In the genomic region with DNA sequence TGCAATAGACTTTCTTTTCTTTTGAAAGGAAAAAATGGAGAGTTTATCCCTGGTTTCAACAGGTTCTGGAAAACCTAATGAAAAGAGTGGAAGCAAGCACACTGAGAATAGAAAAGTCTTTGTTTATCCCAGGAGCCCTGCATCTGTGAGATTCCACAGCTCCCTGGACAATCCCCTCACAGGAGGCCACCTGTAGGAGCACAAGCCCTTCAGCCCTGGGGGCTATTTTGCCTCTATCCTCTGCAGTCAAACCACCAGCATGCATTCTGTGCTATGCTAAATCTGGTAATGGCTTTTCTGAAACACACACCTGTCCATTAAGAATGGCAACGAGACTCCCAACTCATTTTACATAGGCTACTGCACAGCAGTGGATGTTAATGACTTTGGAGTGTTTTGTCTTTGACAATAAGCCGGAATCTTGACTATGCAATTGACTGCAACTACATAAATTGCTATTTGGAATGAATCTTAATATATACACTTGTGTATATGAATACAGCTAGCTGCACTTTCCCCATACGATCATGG, we compare ENCODE assay signal across 29 cellular contexts.
DNase-seq lines count a peak whose midpoint lies in the region; ATAC-seq and TF ChIP-seq lines count a peak whose summit lies in the region.
"Had no signal": no experiment of that assay in that cellular context is flagged by ENCODE, and none has a peak within 500 bp of the region (broad histone marks: within the 10 kb centered on the region; RNA-seq: fewer than 3 reads in every experiment).

No MANE protein-coding gene starts in this region.

- CTCF ChIA-PET in CD8-positive, alpha-beta T cell (lab: Charles Lee): no interaction called here

- DNase-seq in GM23338 (ENCODE audit: low spot score) (peak; percentile 68), NCI-H1417 (lab: John Stamatoyannopoulos, UW) (peak; percentile 75 to 96 (median 85)), NCI-H345 treated with DMSO at 0.1 percent for 48 hours (lab: John Stamatoyannopoulos, UW; ENCODE audit: unreplicated experiment) (peak; percentile 86), iPS-NIHi11 (ENCODE audit: low spot score) (peak; percentile 39), gastrocnemius medialis (no peak), NK-92 (lab: John Stamatoyannopoulos, UW; ENCODE audit: unreplicated experiment) (no peak)
- no peak for DNase-seq in CD8-positive, alpha-beta T cell
- DNase-seq: activated CD4-positive, alpha-beta T cell treated with anti-CD3 and anti-CD28 coated beads for 4 hours; activated naive CD4-positive, alpha-beta T cell treated with Interleukin-2 at 50 U/mL for 16 hours; activated T-cell treated with anti-CD3 and anti-CD28 coated beads, Interleukin-2, amount 50 U/mL, for 48 hours; adrenal gland; Caco-2; DMS79 treated with DMSO at 0.1 percent for 48 hours; effector CD4-positive, alpha-beta T cell; heart right ventricle; IMR-90; left ventricle myocardium superior; midbrain; natural killer cell; NCI-H510A; SK-N-SH; small intestine; stimulated activated CD4-positive, alpha-beta T cell treated with anti-CD3 and anti-CD28 coated beads, Interleukin-2, amount 100 ng/mL, for 24 hours; substantia nigra; upper lobe of right lung had no signal

- no peaks in the 10 kb centered on the region for H3K79me2 ChIP-seq in GM23338 (replicated peaks; ENCODE audit: insufficient read depth)

- no peak overlapping the region for H3K4me3 ChIP-seq in GM23338
- no peak overlapping the region for H3K4me3 ChIP-seq in gastrocnemius medialis
- H3K4me3 ChIP-seq in CD8-positive, alpha-beta T cell (ENCODE audit: low read depth, low read length): no peak overlapping the region
- H3K4me3 ChIP-seq: adrenal gland, breast epithelium, GM12878, heart right ventricle, upper lobe of right lung had no signal

- no peak overlapping the region for H3K4me3 Mint-ChIP-seq in GM23338
- H3K4me3 Mint-ChIP-seq in CD8-positive, alpha-beta T cell: no peak overlapping the region
- H3K4me3 Mint-ChIP-seq: natural killer cell had no signal

- no peak overlapping the region for H2AFZ ChIP-seq in GM23338

- H3K9me2 ChIP-seq in GM23338 (ENCODE audit: insufficient read depth): no peaks in the 10 kb centered on the region
- H3K9me2 ChIP-seq: SK-N-SH had no signal

- H3F3A ChIP-seq in GM23338 (replicated peaks; ENCODE audit: low read depth): no peaks in the 10 kb centered on the region; the same call in 1 of the 2 replicates

- H3K4me1 Mint-ChIP-seq in GM23338: peaks cover 59% of the 10 kb centered on the region
- no peaks in the 10 kb centered on the region for H3K4me1 Mint-ChIP-seq in CD8-positive, alpha-beta T cell (ENCODE audit: low read depth)
- H3K4me1 Mint-ChIP-seq: natural killer cell had no signal

- H3K36me3 Mint-ChIP-seq in GM23338 (ENCODE audit: low read depth): no peaks in the 10 kb centered on the region
- H3K36me3 Mint-ChIP-seq in CD8-positive, alpha-beta T cell: no peaks in the 10 kb centered on the region
- H3K36me3 Mint-ChIP-seq: natural killer cell had no signal

- peaks cover 8% of the 10 kb centered on the region for H3K27me3 Mint-ChIP-seq in GM23338 (ENCODE audit: insufficient read depth, low read depth, poor library complexity)
- peaks cover 3% of the 10 kb centered on the region for H3K27me3 Mint-ChIP-seq in CD8-positive, alpha-beta T cell (ENCODE audit: low read depth)

- no peaks in the 10 kb centered on the region for H3K27me3 ChIP-seq in GM23338 (ENCODE audit: insufficient read depth)
- no peaks in the 10 kb centered on the region for H3K27me3 ChIP-seq in gastrocnemius medialis
- no peaks in the 10 kb centered on the region for H3K27me3 ChIP-seq in CD8-positive, alpha-beta T cell (ENCODE audit: insufficient read depth, low read length)
- H3K27me3 ChIP-seq: adrenal gland, breast epithelium, upper lobe of right lung had no signal

- no peaks in the 10 kb centered on the region for H3K36me3 ChIP-seq in GM23338 (ENCODE audit: insufficient read depth)
- no peaks in the 10 kb centered on the region for H3K36me3 ChIP-seq in gastrocnemius medialis
- H3K36me3 ChIP-seq in CD8-positive, alpha-beta T cell (ENCODE audit: insufficient read depth, low read length): no peaks in the 10 kb centered on the region
- H3K36me3 ChIP-seq: adrenal gland, breast epithelium, heart right ventricle, upper lobe of right lung had no signal

- H3K4me1 ChIP-seq in GM23338 (ENCODE audit: insufficient read depth): peaks cover 63% of the 10 kb centered on the region
- no peaks in the 10 kb centered on the region for H3K4me1 ChIP-seq in gastrocnemius medialis
- no peaks in the 10 kb centered on the region for H3K4me1 ChIP-seq in CD8-positive, alpha-beta T cell (ENCODE audit: insufficient read depth, low read length)
- H3K4me1 ChIP-seq: adrenal gland, breast epithelium, heart right ventricle, upper lobe of right lung had no signal

- in situ Hi-C loops in gastrocnemius medialis (cut with MboI; ENCODE audit: low sequenced_read_pairs in 4 of 4): no loop called here

- ATAC-seq in GM23338: peak; percentile 88
- no peak for ATAC-seq in GM21381 (IDR thresholded peaks at IDR 0.05; ENCODE audit: unreplicated experiment)
- ATAC-seq in gastrocnemius medialis: no peak
- ATAC-seq in CD8-positive, alpha-beta T cell: no peak
- ATAC-seq: GM12878, heart right ventricle, left ventricle myocardium superior, natural killer cell, upper lobe of right lung had no signal

- intact Hi-C loops in gastrocnemius medialis (cut with DNase I; ENCODE audit: low total_unique reads): no loop called here
- intact Hi-C loops in CD8-positive, alpha-beta T cell (cut with DNase I, micrococcal nuclease): no loop called here

- H3K9me3 Mint-ChIP-seq in GM23338: no peaks in the 10 kb centered on the region
- no peaks in the 10 kb centered on the region for H3K9me3 Mint-ChIP-seq in CD8-positive, alpha-beta T cell
- H3K9me3 Mint-ChIP-seq: natural killer cell had no signal

- no peak overlapping the region for H3K27ac Mint-ChIP-seq in GM23338
- no peak overlapping the region for H3K27ac Mint-ChIP-seq in CD8-positive, alpha-beta T cell
- H3K27ac Mint-ChIP-seq: natural killer cell had no signal

- H3K4me2 ChIP-seq in GM23338: peak overlapping the region; percentile 59
- H3K4me2 ChIP-seq: SK-N-SH had no signal

- H3K27ac ChIP-seq in GM23338 (ENCODE audit: low read depth) (peak overlapping the region; percentile 89), gastrocnemius medialis (no peak overlapping the region)
- H3K27ac ChIP-seq in CD8-positive, alpha-beta T cell (ENCODE audit: low read depth, low read length): no peak overlapping the region
- H3K27ac ChIP-seq: adrenal gland, breast epithelium, heart right ventricle, HL-60, upper lobe of right lung had no signal

- H4K20me1 ChIP-seq in GM23338 (replicated peaks; ENCODE audit: insufficient read depth): no peaks in the 10 kb centered on the region

- no peaks in the 10 kb centered on the region for H3K9me3 ChIP-seq in gastrocnemius medialis
- no peaks in the 10 kb centered on the region for H3K9me3 ChIP-seq in CD8-positive, alpha-beta T cell (ENCODE audit: low read length)
- H3K9me3 ChIP-seq: adrenal gland, breast epithelium, Caco-2, heart right ventricle, upper lobe of right lung had no signal

- TF ChIP-seq POLR2A in gastrocnemius medialis (IDR thresholded peaks at IDR 0.05): no peak

- POLR2A ChIA-PET in CD8-positive, alpha-beta T cell (lab: Charles Lee): no interaction called here

- TF ChIP-seq CTCF in GM23338 (conservative IDR thresholded peaks at IDR 0.05; ENCODE audit: low read depth in 2 of 2) (no peak), gastrocnemius medialis (IDR thresholded peaks at IDR 0.05 in 4 of 5, conservative IDR thresholded peaks at IDR 0.05 in 1 of 5) (no peak)
- no peak for TF ChIP-seq CTCF in CD8-positive, alpha-beta T cell (IDR thresholded peaks at IDR 0.05)

TF ChIP-seq in GM23338, 12 proteins besides CTCF, POLR2A, EP300 and RAD21 (continues in another document):
- TF ChIP-seq EZH2phosphoT487 (IDR thresholded peaks at IDR 0.05; ENCODE audit: unreplicated experiment) (no peak), POLR2AphosphoS5 (IDR thresholded peaks at IDR 0.05; ENCODE audit: low read depth) (no peak)

Comparison
In these comparisons a context has a peak if more than half of its experiments do, and no peak if none do; other contexts are left out.
1. DNase-seq: peak in GM23338 (single experiment), NCI-H1417 (3 of 3), NCI-H345 treated with DMSO at 0.1 percent for 48 hours (single experiment) and iPS-NIHi11 (single experiment); none in gastrocnemius medialis (0 of 2), CD8-positive, alpha-beta T cell (0 of 7) and NK-92 (single experiment).